1 cellular context compared by ENCODE assay signal in the genomic region with DNA sequence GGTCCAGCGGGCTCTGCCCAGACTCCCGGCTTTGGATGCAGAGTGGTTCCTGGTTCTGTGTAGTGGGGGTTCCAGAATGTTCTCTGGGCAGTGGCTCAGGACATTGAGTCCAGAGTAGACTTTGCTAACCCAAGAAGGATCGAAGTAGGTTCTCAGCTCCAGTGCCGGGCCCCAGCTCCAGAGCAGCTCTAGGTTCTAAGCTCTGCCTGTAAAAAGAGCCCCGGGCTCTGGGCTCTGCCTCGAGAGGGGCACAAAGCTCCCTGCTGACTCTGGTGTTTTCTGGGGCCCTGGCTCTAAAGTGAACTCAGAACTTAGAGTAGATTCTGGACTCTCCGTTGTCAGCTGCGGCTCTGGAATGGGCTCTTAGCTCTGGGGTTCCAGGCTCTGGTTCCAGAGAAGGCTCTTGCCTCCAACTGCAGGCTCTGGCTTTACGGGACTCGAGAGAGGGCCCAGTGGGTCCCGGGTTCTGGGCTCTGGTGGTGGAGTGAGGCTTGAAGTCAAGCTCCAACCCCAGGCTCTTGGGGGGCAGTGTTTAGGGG.
TF ChIP-seq lines count a peak whose summit lies in the region.

No MANE protein-coding gene starts in this region.

TF ChIP-seq in SK-N-SH, 30 proteins besides CTCF, POLR2A, EP300 and RAD21:
- TF ChIP-seq, protein P1, sequence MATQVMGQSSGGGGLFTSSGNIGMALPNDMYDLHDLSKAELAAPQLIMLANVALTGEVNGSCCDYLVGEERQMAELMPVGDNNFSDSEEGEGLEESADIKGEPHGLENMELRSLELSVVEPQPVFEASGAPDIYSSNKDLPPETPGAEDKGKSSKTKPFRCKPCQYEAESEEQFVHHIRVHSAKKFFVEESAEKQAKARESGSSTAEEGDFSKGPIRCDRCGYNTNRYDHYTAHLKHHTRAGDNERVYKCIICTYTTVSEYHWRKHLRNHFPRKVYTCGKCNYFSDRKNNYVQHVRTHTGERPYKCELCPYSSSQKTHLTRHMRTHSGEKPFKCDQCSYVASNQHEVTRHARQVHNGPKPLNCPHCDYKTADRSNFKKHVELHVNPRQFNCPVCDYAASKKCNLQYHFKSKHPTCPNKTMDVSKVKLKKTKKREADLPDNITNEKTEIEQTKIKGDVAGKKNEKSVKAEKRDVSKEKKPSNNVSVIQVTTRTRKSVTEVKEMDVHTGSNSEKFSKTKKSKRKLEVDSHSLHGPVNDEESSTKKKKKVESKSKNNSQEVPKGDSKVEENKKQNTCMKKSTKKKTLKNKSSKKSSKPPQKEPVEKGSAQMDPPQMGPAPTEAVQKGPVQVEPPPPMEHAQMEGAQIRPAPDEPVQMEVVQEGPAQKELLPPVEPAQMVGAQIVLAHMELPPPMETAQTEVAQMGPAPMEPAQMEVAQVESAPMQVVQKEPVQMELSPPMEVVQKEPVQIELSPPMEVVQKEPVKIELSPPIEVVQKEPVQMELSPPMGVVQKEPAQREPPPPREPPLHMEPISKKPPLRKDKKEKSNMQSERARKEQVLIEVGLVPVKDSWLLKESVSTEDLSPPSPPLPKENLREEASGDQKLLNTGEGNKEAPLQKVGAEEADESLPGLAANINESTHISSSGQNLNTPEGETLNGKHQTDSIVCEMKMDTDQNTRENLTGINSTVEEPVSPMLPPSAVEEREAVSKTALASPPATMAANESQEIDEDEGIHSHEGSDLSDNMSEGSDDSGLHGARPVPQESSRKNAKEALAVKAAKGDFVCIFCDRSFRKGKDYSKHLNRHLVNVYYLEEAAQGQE (IDR thresholded peaks at IDR 0.05; ENCODE audit: low read depth, low read length) = no peak
- TF ChIP-seq RXRA (IDR thresholded peaks at IDR 0.05; ENCODE audit: borderline replicate concordance, low read depth) = no peak
- TF ChIP-seq, protein P2, sequence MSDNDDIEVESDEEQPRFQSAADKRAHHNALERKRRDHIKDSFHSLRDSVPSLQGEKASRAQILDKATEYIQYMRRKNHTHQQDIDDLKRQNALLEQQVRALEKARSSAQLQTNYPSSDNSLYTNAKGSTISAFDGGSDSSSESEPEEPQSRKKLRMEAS (IDR thresholded peaks at IDR 0.05; ENCODE audit: low read depth) = no peak
- TF ChIP-seq, protein P3, sequence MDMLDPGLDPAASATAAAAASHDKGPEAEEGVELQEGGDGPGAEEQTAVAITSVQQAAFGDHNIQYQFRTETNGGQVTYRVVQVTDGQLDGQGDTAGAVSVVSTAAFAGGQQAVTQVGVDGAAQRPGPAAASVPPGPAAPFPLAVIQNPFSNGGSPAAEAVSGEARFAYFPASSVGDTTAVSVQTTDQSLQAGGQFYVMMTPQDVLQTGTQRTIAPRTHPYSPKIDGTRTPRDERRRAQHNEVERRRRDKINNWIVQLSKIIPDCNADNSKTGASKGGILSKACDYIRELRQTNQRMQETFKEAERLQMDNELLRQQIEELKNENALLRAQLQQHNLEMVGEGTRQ (IDR thresholded peaks at IDR 0.05; ENCODE audit: borderline replicate concordance, low read depth, low read length) = no peak
- TF ChIP-seq NFIC (IDR thresholded peaks at IDR 0.05; ENCODE audit: borderline replicate concordance) = no peak
- TF ChIP-seq, protein P4, sequence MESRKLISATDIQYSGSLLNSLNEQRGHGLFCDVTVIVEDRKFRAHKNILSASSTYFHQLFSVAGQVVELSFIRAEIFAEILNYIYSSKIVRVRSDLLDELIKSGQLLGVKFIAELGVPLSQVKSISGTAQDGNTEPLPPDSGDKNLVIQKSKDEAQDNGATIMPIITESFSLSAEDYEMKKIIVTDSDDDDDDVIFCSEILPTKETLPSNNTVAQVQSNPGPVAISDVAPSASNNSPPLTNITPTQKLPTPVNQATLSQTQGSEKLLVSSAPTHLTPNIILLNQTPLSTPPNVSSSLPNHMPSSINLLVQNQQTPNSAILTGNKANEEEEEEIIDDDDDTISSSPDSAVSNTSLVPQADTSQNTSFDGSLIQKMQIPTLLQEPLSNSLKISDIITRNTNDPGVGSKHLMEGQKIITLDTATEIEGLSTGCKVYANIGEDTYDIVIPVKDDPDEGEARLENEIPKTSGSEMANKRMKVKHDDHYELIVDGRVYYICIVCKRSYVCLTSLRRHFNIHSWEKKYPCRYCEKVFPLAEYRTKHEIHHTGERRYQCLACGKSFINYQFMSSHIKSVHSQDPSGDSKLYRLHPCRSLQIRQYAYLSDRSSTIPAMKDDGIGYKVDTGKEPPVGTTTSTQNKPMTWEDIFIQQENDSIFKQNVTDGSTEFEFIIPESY (IDR thresholded peaks at IDR 0.05; ENCODE audit: borderline replicate concordance, low read depth) = no peak
- TF ChIP-seq RFX5 (IDR thresholded peaks at IDR 0.05; ENCODE audit: low read length) = no peak
- TF ChIP-seq EZH2phosphoT487 (IDR thresholded peaks at IDR 0.05; ENCODE audit: borderline replicate concordance, low read depth) = no peak
TF ChIP-seq in SK-N-SH: peak in this region for 0.
